1 cellular context compared by ENCODE assay signal in the genomic region with DNA sequence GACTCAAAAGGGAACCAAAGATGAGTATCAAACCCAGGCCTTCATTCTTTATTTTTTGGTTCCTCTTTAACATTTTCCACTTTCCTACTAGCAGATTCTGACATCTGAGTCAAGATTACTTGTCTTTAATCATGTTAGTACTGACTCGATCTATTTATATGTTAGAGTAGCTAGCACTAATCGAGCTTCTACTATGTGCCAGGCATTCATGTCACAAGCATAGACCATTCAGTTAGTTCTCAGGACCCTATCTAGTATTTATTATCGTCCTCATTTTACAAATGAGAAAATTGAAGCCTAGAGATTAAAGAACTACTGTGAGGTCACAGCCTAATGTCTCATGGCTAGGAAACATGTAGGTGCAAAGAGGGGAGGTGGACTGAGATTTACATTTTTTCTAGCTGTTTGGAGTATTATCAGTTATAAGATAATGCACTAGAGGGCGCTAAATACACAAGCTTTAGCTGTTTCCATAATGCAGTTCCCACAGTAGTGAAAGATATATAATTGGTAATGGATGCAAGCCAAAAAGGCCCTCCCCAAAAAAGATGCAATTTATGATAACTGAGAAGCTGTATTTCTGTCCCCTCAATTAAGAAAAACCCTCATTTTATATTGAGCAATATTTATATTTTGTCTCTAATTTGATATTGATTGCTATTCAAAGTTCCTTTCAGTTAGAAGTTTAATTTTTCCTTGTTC.
TF ChIP-seq lines count a peak whose summit lies in the region.

No MANE protein-coding gene starts in this region.

TF ChIP-seq in K562, 482 proteins besides CTCF, POLR2A, EP300 and RAD21 (continued from another document and continues in another):
- TF ChIP-seq FOXA3 (CRISPR knock-in tag; conservative IDR thresholded peaks at IDR 0.05 in 1 of 2, IDR thresholded peaks at IDR 0.05 in 1 of 2) (peak in 1 of 2 experiments; percentile 38; a peak in 2 of 4 replicates), ELF4 (CRISPR knock-in tag; IDR thresholded peaks at IDR 0.05) (peak; percentile 46; the same call in 1 of the 2 replicates), GATAD2B (IDR thresholded peaks at IDR 0.05; ENCODE audit: borderline replicate concordance) (no peak; the same call in 1 of the 2 replicates), TFE3 (CRISPR knock-in tag; IDR thresholded peaks at IDR 0.05) (no peak), ZBTB11 (CRISPR knock-in tag; IDR thresholded peaks at IDR 0.05) (no peak), NR2C1 (IDR thresholded peaks at IDR 0.05) (0 out of 2 replicates have a peak, but pooled peaks have one; percentile 24), NR2C1 (tag; IDR thresholded peaks at IDR 0.05) (no peak), SMC3 (conservative IDR thresholded peaks at IDR 0.05; ENCODE audit: insufficient read depth, low read depth, low read length) (peak; percentile 89), ARID4B (CRISPR knock-in tag; IDR thresholded peaks at IDR 0.05) (no peak), BMI1 (IDR thresholded peaks at IDR 0.05; ENCODE audit: low read length) (no peak), FOXP1 (CRISPR knock-in tag; IDR thresholded peaks at IDR 0.05) (no peak), RBM34 (IDR thresholded peaks at IDR 0.05; ENCODE audit: borderline replicate concordance, insufficient read depth, low read length) (no peak), MCM3 (IDR thresholded peaks at IDR 0.05) (no peak), PCBP2 (IDR thresholded peaks at IDR 0.05; ENCODE audit: low read depth, low read length, poor library complexity, severe bottlenecking) (no peak), CHD2 (IDR thresholded peaks at IDR 0.05; ENCODE audit: low read depth, low read length) (no peak), ETV1 (tag; conservative IDR thresholded peaks at IDR 0.05; ENCODE audit: low read depth) (0 out of 2 replicates have a peak, but pooled peaks have one; percentile 15), ZZZ3 (IDR thresholded peaks at IDR 0.05) (no peak), BHLHE40 (IDR thresholded peaks at IDR 0.05; ENCODE audit: low read length) (no peak), ZNF584 (CRISPR knock-in tag; IDR thresholded peaks at IDR 0.05; ENCODE audit: low read depth) (no peak), NFXL1 (CRISPR knock-in tag; IDR thresholded peaks at IDR 0.05) (no peak), CBX3 (IDR thresholded peaks at IDR 0.05; ENCODE audit: borderline replicate concordance in 1 of 2, low read length in 2 of 2) (no peak), ZNF79 (CRISPR knock-in tag; IDR thresholded peaks at IDR 0.05; ENCODE audit: low read depth) (no peak), ZNF561 (CRISPR knock-in tag; conservative IDR thresholded peaks at IDR 0.05) (no peak), NFRKB (IDR thresholded peaks at IDR 0.05; ENCODE audit: low read depth) (0 out of 2 replicates have a peak, but pooled peaks have one; percentile 26), GTF2F1 (IDR thresholded peaks at IDR 0.05; ENCODE audit: low read depth, low read length) (no peak)
- TF ChIP-seq, protein P1, sequence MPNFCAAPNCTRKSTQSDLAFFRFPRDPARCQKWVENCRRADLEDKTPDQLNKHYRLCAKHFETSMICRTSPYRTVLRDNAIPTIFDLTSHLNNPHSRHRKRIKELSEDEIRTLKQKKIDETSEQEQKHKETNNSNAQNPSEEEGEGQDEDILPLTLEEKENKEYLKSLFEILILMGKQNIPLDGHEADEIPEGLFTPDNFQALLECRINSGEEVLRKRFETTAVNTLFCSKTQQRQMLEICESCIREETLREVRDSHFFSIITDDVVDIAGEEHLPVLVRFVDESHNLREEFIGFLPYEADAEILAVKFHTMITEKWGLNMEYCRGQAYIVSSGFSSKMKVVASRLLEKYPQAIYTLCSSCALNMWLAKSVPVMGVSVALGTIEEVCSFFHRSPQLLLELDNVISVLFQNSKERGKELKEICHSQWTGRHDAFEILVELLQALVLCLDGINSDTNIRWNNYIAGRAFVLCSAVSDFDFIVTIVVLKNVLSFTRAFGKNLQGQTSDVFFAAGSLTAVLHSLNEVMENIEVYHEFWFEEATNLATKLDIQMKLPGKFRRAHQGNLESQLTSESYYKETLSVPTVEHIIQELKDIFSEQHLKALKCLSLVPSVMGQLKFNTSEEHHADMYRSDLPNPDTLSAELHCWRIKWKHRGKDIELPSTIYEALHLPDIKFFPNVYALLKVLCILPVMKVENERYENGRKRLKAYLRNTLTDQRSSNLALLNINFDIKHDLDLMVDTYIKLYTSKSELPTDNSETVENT (CRISPR knock-in tag; IDR thresholded peaks at IDR 0.05): no peak
- TF ChIP-seq, protein P2, sequence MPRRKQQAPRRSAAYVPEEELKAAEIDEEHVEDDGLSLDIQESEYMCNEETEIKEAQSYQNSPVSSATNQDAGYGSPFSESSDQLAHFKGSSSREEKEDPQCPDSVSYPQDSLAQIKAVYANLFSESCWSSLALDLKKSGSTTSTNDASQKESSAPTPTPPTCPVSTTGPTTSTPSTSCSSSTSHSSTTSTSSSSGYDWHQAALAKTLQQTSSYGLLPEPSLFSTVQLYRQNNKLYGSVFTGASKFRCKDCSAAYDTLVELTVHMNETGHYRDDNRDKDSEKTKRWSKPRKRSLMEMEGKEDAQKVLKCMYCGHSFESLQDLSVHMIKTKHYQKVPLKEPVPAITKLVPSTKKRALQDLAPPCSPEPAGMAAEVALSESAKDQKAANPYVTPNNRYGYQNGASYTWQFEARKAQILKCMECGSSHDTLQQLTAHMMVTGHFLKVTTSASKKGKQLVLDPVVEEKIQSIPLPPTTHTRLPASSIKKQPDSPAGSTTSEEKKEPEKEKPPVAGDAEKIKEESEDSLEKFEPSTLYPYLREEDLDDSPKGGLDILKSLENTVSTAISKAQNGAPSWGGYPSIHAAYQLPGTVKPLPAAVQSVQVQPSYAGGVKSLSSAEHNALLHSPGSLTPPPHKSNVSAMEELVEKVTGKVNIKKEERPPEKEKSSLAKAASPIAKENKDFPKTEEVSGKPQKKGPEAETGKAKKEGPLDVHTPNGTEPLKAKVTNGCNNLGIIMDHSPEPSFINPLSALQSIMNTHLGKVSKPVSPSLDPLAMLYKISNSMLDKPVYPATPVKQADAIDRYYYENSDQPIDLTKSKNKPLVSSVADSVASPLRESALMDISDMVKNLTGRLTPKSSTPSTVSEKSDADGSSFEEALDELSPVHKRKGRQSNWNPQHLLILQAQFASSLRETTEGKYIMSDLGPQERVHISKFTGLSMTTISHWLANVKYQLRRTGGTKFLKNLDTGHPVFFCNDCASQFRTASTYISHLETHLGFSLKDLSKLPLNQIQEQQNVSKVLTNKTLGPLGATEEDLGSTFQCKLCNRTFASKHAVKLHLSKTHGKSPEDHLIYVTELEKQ (CRISPR knock-in tag; IDR thresholded peaks at IDR 0.05): no peak
- TF ChIP-seq, protein P3, sequence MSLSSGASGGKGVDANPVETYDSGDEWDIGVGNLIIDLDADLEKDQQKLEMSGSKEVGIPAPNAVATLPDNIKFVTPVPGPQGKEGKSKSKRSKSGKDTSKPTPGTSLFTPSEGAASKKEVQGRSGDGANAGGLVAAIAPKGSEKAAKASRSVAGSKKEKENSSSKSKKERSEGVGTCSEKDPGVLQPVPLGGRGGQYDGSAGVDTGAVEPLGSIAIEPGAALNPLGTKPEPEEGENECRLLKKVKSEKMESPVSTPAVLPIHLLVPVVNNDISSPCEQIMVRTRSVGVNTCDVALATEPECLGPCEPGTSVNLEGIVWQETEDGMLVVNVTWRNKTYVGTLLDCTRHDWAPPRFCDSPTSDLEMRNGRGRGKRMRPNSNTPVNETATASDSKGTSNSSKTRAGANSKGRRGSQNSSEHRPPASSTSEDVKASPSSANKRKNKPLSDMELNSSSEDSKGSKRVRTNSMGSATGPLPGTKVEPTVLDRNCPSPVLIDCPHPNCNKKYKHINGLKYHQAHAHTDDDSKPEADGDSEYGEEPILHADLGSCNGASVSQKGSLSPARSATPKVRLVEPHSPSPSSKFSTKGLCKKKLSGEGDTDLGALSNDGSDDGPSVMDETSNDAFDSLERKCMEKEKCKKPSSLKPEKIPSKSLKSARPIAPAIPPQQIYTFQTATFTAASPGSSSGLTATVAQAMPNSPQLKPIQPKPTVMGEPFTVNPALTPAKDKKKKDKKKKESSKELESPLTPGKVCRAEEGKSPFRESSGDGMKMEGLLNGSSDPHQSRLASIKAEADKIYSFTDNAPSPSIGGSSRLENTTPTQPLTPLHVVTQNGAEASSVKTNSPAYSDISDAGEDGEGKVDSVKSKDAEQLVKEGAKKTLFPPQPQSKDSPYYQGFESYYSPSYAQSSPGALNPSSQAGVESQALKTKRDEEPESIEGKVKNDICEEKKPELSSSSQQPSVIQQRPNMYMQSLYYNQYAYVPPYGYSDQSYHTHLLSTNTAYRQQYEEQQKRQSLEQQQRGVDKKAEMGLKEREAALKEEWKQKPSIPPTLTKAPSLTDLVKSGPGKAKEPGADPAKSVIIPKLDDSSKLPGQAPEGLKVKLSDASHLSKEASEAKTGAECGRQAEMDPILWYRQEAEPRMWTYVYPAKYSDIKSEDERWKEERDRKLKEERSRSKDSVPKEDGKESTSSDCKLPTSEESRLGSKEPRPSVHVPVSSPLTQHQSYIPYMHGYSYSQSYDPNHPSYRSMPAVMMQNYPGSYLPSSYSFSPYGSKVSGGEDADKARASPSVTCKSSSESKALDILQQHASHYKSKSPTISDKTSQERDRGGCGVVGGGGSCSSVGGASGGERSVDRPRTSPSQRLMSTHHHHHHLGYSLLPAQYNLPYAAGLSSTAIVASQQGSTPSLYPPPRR (CRISPR knock-in tag; IDR thresholded peaks at IDR 0.05; ENCODE audit: borderline replicate concordance): no peak
